ENCODE assay signal across 8 cellular contexts in the genomic region with DNA sequence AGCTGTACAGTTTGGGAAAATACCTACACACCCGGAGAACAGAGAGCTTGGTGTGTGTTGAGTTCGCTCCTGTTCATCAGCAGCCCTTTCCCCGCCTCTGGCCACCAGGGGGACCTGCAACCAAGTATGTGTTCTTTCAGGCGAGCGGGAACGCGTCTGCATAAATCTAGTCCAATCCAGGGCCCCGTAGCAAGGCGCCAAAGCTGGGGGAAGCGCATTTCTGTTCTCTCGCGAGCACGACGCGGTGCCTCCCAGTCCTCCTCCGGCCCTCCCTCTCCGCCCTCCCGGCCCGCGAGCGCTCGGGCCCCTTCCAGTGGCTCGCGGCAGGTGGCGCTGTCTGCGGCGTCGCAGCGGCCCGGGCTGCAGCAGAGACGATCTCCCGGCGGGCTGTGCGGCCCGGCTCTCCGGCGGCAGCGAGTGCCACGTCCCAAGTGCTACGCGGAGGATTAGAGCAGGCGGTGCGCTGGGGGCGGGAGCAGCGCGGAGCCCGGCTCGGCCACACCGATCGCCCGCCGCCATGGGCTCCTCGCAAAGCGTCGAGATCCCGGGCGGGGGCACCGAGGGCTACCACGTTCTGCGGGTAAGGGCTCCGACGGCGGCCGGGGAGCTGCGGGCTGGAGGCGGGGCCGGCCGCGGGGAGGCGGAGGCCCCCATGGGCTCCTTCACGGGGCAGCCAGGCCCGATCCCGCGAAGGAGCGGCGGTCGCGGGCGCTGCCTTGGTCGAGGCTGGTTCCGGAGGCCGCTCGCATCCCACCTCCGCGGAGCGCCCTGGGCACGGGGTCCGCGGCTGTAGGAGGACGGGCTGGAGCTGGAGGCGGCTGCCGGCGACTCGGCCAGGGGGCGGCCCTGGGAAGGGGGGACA. TPM values are rescaled to one million over a fixed set of nuclear protein-coding genes. Genes with fewer than 3 reads are reported as not detected.
A peak's percentile ranks its signal among the peaks of the same experiment; 100 is the strongest.
DNase-seq lines count a peak whose midpoint lies in the region; ATAC-seq and TF ChIP-seq lines count a peak whose summit lies in the region.

A gene (plus strand): TSS at position 430 of the 862 bp plus-strand sequence. CDS start 88 bp downstream, at position 518.

- TF ChIP-seq CTCF in CD14-positive monocyte (IDR thresholded peaks at IDR 0.05): peak; percentile 99

- ATAC-seq in GM19351 (IDR thresholded peaks at IDR 0.05; ENCODE audit: unreplicated experiment): peak; percentile 85
- ATAC-seq in HG03521 (IDR thresholded peaks at IDR 0.05; ENCODE audit: unreplicated experiment): peak; percentile 91

- peaks cover 9 to 16% (median 12%) of the 10 kb centered on the region in 7 donors for H3K9me3 Mint-ChIP-seq in CD14-positive monocyte
- H3K9me3 Mint-ChIP-seq in activated CD4-positive, alpha-beta T cell treated with anti-CD3 and anti-CD28 coated beads, Interleukin-2, amount 10 ng/mL, durations not matched to agents 7 days and 5 days: peaks cover 11% of the 10 kb centered on the region

- CTCF ChIA-PET in activated CD4-positive, alpha-beta T cell treated with anti-CD3 and anti-CD28 coated beads, Interleukin-2, amount 10 ng/mL, durations not matched to agents 7 days and 5 days (lab: Charles Lee): interaction anchor here (0.5 to 2.8 kb wide), 62 partner anchors 9 to 1533 kb away, joined by 3 to 27 read pairs (median 4); a partner anchor contains a TSS

- peaks cover 0 to 3% (median 2%) of the 10 kb centered on the region in 3 donors for H3K27me3 Mint-ChIP-seq in CD14-positive monocyte (ENCODE audit: low read depth in 3 of 3)
- H3K27me3 Mint-ChIP-seq in activated CD4-positive, alpha-beta T cell treated with anti-CD3 and anti-CD28 coated beads, Interleukin-2, amount 10 ng/mL, durations not matched to agents 7 days and 5 days: no peaks in the 10 kb centered on the region

- H3K4me3 Mint-ChIP-seq in CD14-positive monocyte: peak within 1 kb of the TSS; percentile 88 to 94
- H3K4me3 Mint-ChIP-seq in activated CD4-positive, alpha-beta T cell treated with anti-CD3 and anti-CD28 coated beads, Interleukin-2, amount 10 ng/mL, durations not matched to agents 7 days and 5 days: peak within 1 kb of the TSS; percentile 86

- DNase-seq in CD14-positive monocyte (ENCODE audit: low spot score) (peak; percentile 98), NCI-H69 (lab: John Stamatoyannopoulos, UW) (peak; percentile 98), cortex of kidney (lab: John Stamatoyannopoulos, UW) (peak; percentile 50), left kidney (ENCODE audit: low read depth, low spot score) (peak; percentile 100)
- peak; percentile 99 for DNase-seq in activated CD4-positive, alpha-beta T cell treated with anti-CD3 and anti-CD28 coated beads, Interleukin-2, amount 10 ng/mL, durations not matched to agents 7 days and 5 days
- DNase-seq in stimulated activated CD4-positive, alpha-beta T cell treated with anti-CD3 and anti-CD28 coated beads, Interleukin-2, amount 100 ng/mL, for 24 hours: peak; percentile 96 to 97

- H3K27ac Mint-ChIP-seq in CD14-positive monocyte: peak within 1 kb of the TSS; percentile 76 to 92 (median 87)
- H3K27ac Mint-ChIP-seq in activated CD4-positive, alpha-beta T cell treated with anti-CD3 and anti-CD28 coated beads, Interleukin-2, amount 10 ng/mL, durations not matched to agents 7 days and 5 days: peak within 1 kb of the TSS; percentile 95

- intact Hi-C loops in CD14-positive monocyte (cut with micrococcal nuclease): loop anchor here in 1 of 2 donors (10.0 kb wide), 1 partner anchor 1626 kb away; a partner anchor contains a TSS

- POLR2A ChIA-PET in activated CD4-positive, alpha-beta T cell treated with anti-CD3 and anti-CD28 coated beads, Interleukin-2, amount 10 ng/mL, durations not matched to agents 7 days and 5 days (lab: Charles Lee): interaction anchor here (0.7 to 1.0 kb wide), 2 partner anchors 14 to 56 kb away, joined by 4 to 5 read pairs; no protein-coding TSS in a partner anchor

- H3K4me1 Mint-ChIP-seq in CD14-positive monocyte: peaks cover 37% of the 10 kb centered on the region
- peaks cover 42% of the 10 kb centered on the region for H3K4me1 Mint-ChIP-seq in activated CD4-positive, alpha-beta T cell treated with anti-CD3 and anti-CD28 coated beads, Interleukin-2, amount 10 ng/mL, durations not matched to agents 7 days and 5 days

- peaks cover 0 to 2% of the 10 kb centered on the region in 2 donors for H3K36me3 Mint-ChIP-seq in CD14-positive monocyte
- peaks cover 18% of the 10 kb centered on the region for H3K36me3 Mint-ChIP-seq in activated CD4-positive, alpha-beta T cell treated with anti-CD3 and anti-CD28 coated beads, Interleukin-2, amount 10 ng/mL, durations not matched to agents 7 days and 5 days (ENCODE audit: low read depth)

RNA-seq across cellular contexts. Expression of the gene that starts here (rescaled TPM):
- 10 to 100 TPM; 46.5 to 51.2 TPM for polyA plus RNA-seq in CD14-positive monocyte
- 10 to 100 TPM; 58.7 to 62.0 TPM for total RNA-seq in activated CD4-positive, alpha-beta T cell treated with anti-CD3 and anti-CD28 coated beads, Interleukin-2, amount 10 ng/mL, durations not matched to agents 7 days and 5 days

Comparison
In these comparisons a context has a peak if more than half of its experiments do, and no peak if none do; other contexts are left out.
1. Peak in every context shown above with its lines: DNase-seq and ATAC-seq.
2. DNase-seq: peak in every context shown above with its lines; median percentile 100 in left kidney; 99 in activated CD4-positive, alpha-beta T cell treated with anti-CD3 and anti-CD28 coated beads, Interleukin-2, amount 10 ng/mL, durations not matched to agents 7 days and 5 days; 98 in CD14-positive monocyte; 98 in NCI-H69; 96 in stimulated activated CD4-positive, alpha-beta T cell treated with anti-CD3 and anti-CD28 coated beads, Interleukin-2, amount 100 ng/mL, for 24 hours; 50 in cortex of kidney.